In the genomic region with DNA sequence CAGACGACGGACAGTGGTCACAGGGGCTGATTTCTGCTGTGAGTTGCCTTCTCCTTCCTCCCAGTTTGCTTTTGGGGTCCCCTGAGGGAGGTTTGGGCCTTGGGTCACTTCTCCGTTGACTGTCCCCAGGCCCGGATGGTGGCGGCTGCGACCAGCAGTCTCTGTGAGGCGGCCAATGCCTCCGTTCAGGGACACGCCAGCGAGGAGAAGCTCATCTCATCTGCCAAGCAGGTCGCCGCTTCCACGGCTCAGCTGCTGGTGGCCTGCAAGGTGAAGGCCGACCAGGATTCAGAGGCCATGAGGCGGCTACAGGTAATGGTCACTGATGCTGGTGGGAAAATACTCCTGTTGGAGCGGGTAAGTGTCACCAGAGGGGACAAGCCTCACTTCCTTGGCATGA, we compare ENCODE assay signal across 29 cellular contexts.
"Had no signal": no experiment of that assay in that cellular context is flagged by ENCODE, and none has a peak within 500 bp of the region (broad histone marks: within the 10 kb centered on the region; RNA-seq: fewer than 3 reads in every experiment).

No MANE protein-coding gene starts in this region.

- ATAC-seq: activated CD8-positive, alpha-beta T cell treated with anti-CD3 and anti-CD28 coated beads for 36 hours; activated T-cell treated with anti-CD3 and anti-CD28 coated beads, Interleukin-2, amount 50 U/mL, for 4 hours; activated T-helper 17 cell treated with anti-CD3 and anti-CD28 coated beads, Interleukin-2, amount 50 U/mL, for 72 hours; left lung; stimulated activated effector memory CD8-positive, alpha-beta T cell treated with anti-CD3 and anti-CD28 coated beads, Interleukin-12 subunit alpha, Interleukin-12 subunit beta, amount 100 ng/mL, for 72 hours had no signal

- H3K27ac Mint-ChIP-seq: activated CD8-positive, alpha-beta T cell treated with anti-CD3 and anti-CD28 coated beads for 36 hours; activated T-helper 17 cell treated with anti-CD3 and anti-CD28 coated beads, Interleukin-2, amount 50 U/mL, for 72 hours; progenitor cell of endocrine pancreas; stimulated activated effector memory CD8-positive, alpha-beta T cell treated with anti-CD3 and anti-CD28 coated beads, Interleukin-12 subunit alpha, Interleukin-12 subunit beta, amount 100 ng/mL, for 72 hours; stimulated activated naive CD8-positive, alpha-beta T cell treated with anti-CD3 and anti-CD28 coated beads, Interleukin-15, Interleukin-2, amounts not matched to agents 100 ng/mL and 50 ng/mL, for 24 hours had no signal

- H3K4me1 Mint-ChIP-seq: activated T-helper 17 cell treated with anti-CD3 and anti-CD28 coated beads, Interleukin-2, amount 50 U/mL, for 72 hours; stimulated activated effector memory CD8-positive, alpha-beta T cell treated with anti-CD3 and anti-CD28 coated beads, Interleukin-12 subunit alpha, Interleukin-12 subunit beta, amount 100 ng/mL, for 72 hours had no signal

- H3K27me3 Mint-ChIP-seq: activated CD8-positive, alpha-beta T cell treated with anti-CD3 and anti-CD28 coated beads for 36 hours; activated T-helper 17 cell treated with anti-CD3 and anti-CD28 coated beads, Interleukin-2, amount 50 U/mL, for 72 hours; progenitor cell of endocrine pancreas; stimulated activated naive CD8-positive, alpha-beta T cell treated with anti-CD3 and anti-CD28 coated beads, Interleukin-15, Interleukin-2, amounts not matched to agents 100 ng/mL and 50 ng/mL, for 24 hours had no signal

- H3K9me3 ChIP-seq: colonic mucosa, left lung, ovary, sigmoid colon, thoracic aorta, upper lobe of left lung, vagina had no signal

- H3K27ac ChIP-seq: colonic mucosa, dorsolateral prefrontal cortex, left lung, ovary, sigmoid colon, thoracic aorta, upper lobe of left lung, vagina had no signal

- H3K36me3 Mint-ChIP-seq: stimulated activated effector memory CD8-positive, alpha-beta T cell treated with anti-CD3 and anti-CD28 coated beads, Interleukin-12 subunit alpha, Interleukin-12 subunit beta, amount 100 ng/mL, for 72 hours had no signal

- H3K27me3 ChIP-seq: colonic mucosa, dorsolateral prefrontal cortex, left lung, ovary, sigmoid colon, upper lobe of left lung, vagina had no signal

- H3K36me3 ChIP-seq: ovary had no signal

- H3K9me3 Mint-ChIP-seq: activated CD8-positive, alpha-beta T cell treated with anti-CD3 and anti-CD28 coated beads for 36 hours; activated T-cell treated with anti-CD3 and anti-CD28 coated beads, Interleukin-2, amount 50 U/mL, for 4 hours; activated T-helper 17 cell treated with anti-CD3 and anti-CD28 coated beads, Interleukin-2, amount 50 U/mL, for 72 hours; nephron; stimulated activated effector memory CD8-positive, alpha-beta T cell treated with anti-CD3 and anti-CD28 coated beads, Interleukin-12 subunit alpha, Interleukin-12 subunit beta, amount 100 ng/mL, for 72 hours; stimulated activated naive CD8-positive, alpha-beta T cell treated with anti-CD3 and anti-CD28 coated beads, Interleukin-15, Interleukin-2, amounts not matched to agents 100 ng/mL and 50 ng/mL, for 24 hours had no signal

- H3K4me3 ChIP-seq: colonic mucosa, dorsolateral prefrontal cortex, left lung, ovary, sigmoid colon, thoracic aorta, upper lobe of left lung, vagina had no signal

- DNase-seq: activated CD4-positive, alpha-beta T cell treated with anti-CD3 and anti-CD28 coated beads for 1 hour; activated CD4-positive, alpha-beta T cell treated with anti-CD3 and anti-CD28 coated beads, Interleukin-2, amount 50 U/mL, for 1 hour; activated CD8-positive, alpha-beta T cell treated with anti-CD3 and anti-CD28 coated beads for 36 hours; activated gamma-delta T cell treated with Interleukin-2 at 50 U/mL for 16 hours; activated naive CD4-positive, alpha-beta T cell treated with anti-CD3 and anti-CD28 coated beads, Interleukin-2, amount 50 U/mL, for 16 hours; activated T-cell treated with anti-CD3 and anti-CD28 coated beads, Interleukin-2, amount 50 U/mL, for 4 hours; amniotic stem cell; cerebellar nuclear complex; colonic mucosa; dorsolateral prefrontal cortex; effector memory CD4-positive, alpha-beta T cell; glutamatergic neuron; hippocampal formation; kidney; midbrain; ovary; sigmoid colon; small intestine; stimulated activated CD4-positive, alpha-beta T cell treated with anti-CD3 and anti-CD28 coated beads, Interleukin-4, amount 100 ng/mL, for 24 hours; T-helper 2 cell had no signal

- H3K4me1 ChIP-seq: colonic mucosa, left lung, upper lobe of left lung, vagina had no signal

- H3K4me3 Mint-ChIP-seq: activated CD8-positive, alpha-beta T cell treated with anti-CD3 and anti-CD28 coated beads for 36 hours; activated T-cell treated with anti-CD3 and anti-CD28 coated beads, Interleukin-2, amount 50 U/mL, for 4 hours; activated T-helper 17 cell treated with anti-CD3 and anti-CD28 coated beads, Interleukin-2, amount 50 U/mL, for 72 hours; nephron; stimulated activated effector memory CD8-positive, alpha-beta T cell treated with anti-CD3 and anti-CD28 coated beads, Interleukin-12 subunit alpha, Interleukin-12 subunit beta, amount 100 ng/mL, for 72 hours; stimulated activated naive CD8-positive, alpha-beta T cell treated with anti-CD3 and anti-CD28 coated beads, Interleukin-15, Interleukin-2, amounts not matched to agents 100 ng/mL and 50 ng/mL, for 24 hours had no signal
